21 cellular contexts compared by ENCODE assay signal in genomic region chr13:49256841-49257240, GRCh38. TPM values are rescaled to one million over a fixed set of nuclear protein-coding genes. Genes with fewer than 3 reads are reported as not detected.
DNase-seq lines count a peak whose midpoint lies in the region; ATAC-seq and TF ChIP-seq lines count a peak whose summit lies in the region.
"Had no signal": no experiment of that assay in that cellular context is flagged by ENCODE, and none has a peak within 500 bp of the region (broad histone marks: within the 10 kb centered on the region; RNA-seq: fewer than 3 reads in every experiment).

No MANE protein-coding gene starts in this region.

- peaks cover 13 to 38% (median 28%) of the 10 kb centered on the region in 10 experiments for H3K4me1 ChIP-seq in BLaER1 treated with 17β-estradiol and CSF1 and Interleukin-3, amounts not matched to agents 10 nM and 100 nM
- H3K4me1 ChIP-seq in OCI-LY7 (ENCODE audit: insufficient read depth, low read length, poor library complexity, severe bottlenecking) = peaks cover 3% of the 10 kb centered on the region

- TSS peak; percentile 29 for BruUV-seq in OCI-LY7 (replicated peaks; lab: Mats Ljungman, UMichigan)

- H3K9me3 Mint-ChIP-seq in effector memory CD8-positive, alpha-beta T cell = no peaks in the 10 kb centered on the region
- no peaks in the 10 kb centered on the region for H3K9me3 Mint-ChIP-seq in naive thymus-derived CD8-positive, alpha-beta T cell
- no peaks in the 10 kb centered on the region for H3K9me3 Mint-ChIP-seq in activated CD4-positive, alpha-beta T cell treated with anti-CD3 and anti-CD28 coated beads for 36 hours (ENCODE audit: low read depth)
- H3K9me3 Mint-ChIP-seq: activated T-cell treated with anti-CD3 and anti-CD28 coated beads, Interleukin-2, amount 50 U/mL, for 72 hours had no signal

- H3K4me1 Mint-ChIP-seq in effector memory CD8-positive, alpha-beta T cell (ENCODE audit: low read depth in 2 of 2) = peaks cover 8 to 31% of the 10 kb centered on the region in 2 donors
- peaks cover 5 to 46% (median 37%) of the 10 kb centered on the region in 4 donors for H3K4me1 Mint-ChIP-seq in naive thymus-derived CD8-positive, alpha-beta T cell
- peaks cover 42% of the 10 kb centered on the region for H3K4me1 Mint-ChIP-seq in activated CD4-positive, alpha-beta T cell treated with anti-CD3 and anti-CD28 coated beads for 36 hours

- intact Hi-C loops in OCI-LY7 (cut with micrococcal nuclease; ENCODE audit: unreplicated experiment) = no loop called here
- intact Hi-C loops in activated CD4-positive, alpha-beta T cell treated with anti-CD3 and anti-CD28 coated beads for 36 hours (cut with DNase I, micrococcal nuclease) = no loop called here

- no peaks in the 10 kb centered on the region for H4K20me1 ChIP-seq in BLaER1 treated with 17β-estradiol and CSF1 and Interleukin-3, amounts not matched to agents 10 nM and 100 nM
- no peaks in the 10 kb centered on the region for H4K20me1 ChIP-seq in OCI-LY7 (ENCODE audit: insufficient read depth, low read length)

- CTCF ChIA-PET in OCI-LY7 (lab: Charles Lee; ENCODE audit: unreplicated experiment) = no interaction called here
- CTCF ChIA-PET in activated CD4-positive, alpha-beta T cell treated with anti-CD3 and anti-CD28 coated beads for 36 hours (lab: Charles Lee) = interaction anchor here (1.9 kb wide), 1 partner anchor 9 kb away, joined by 6 read pairs; the partner anchor contains the start of gene CDADC1

- peak overlapping the region; percentile 94 to 98 for H3K27ac Mint-ChIP-seq in effector memory CD8-positive, alpha-beta T cell
- peak overlapping the region in 6 of 10 donors; percentile 14 to 94 (median 90) for H3K27ac Mint-ChIP-seq in naive thymus-derived CD8-positive, alpha-beta T cell
- no peak overlapping the region for H3K27ac Mint-ChIP-seq in activated CD4-positive, alpha-beta T cell treated with anti-CD3 and anti-CD28 coated beads for 36 hours

- no peaks in the 10 kb centered on the region for H3K9me3 ChIP-seq in BLaER1 treated with 17β-estradiol and CSF1 and Interleukin-3, amounts not matched to agents 10 nM and 100 nM (replicated peaks in 1 of 11)
- no peaks in the 10 kb centered on the region for H3K9me3 ChIP-seq in OCI-LY7 (ENCODE audit: low read length)
- H3K9me3 ChIP-seq: adrenal gland, gastrocnemius medialis had no signal

- H3K27me3 ChIP-seq in BLaER1 treated with 17β-estradiol and CSF1 and Interleukin-3, amounts not matched to agents 10 nM and 100 nM = no peaks in the 10 kb centered on the region
- H3K27me3 ChIP-seq: adrenal gland, gastrocnemius medialis had no signal

- H3K9ac ChIP-seq in BLaER1 treated with 17β-estradiol and CSF1 and Interleukin-3, amounts not matched to agents 10 nM and 100 nM = no peak overlapping the region

- no peak for ATAC-seq in effector memory CD8-positive, alpha-beta T cell (replicated peaks)
- ATAC-seq in naive thymus-derived CD8-positive, alpha-beta T cell = no peak
- no peak for ATAC-seq in HG02884 (IDR thresholded peaks at IDR 0.05; ENCODE audit: unreplicated experiment)
- ATAC-seq in HG02981 (IDR thresholded peaks at IDR 0.05; ENCODE audit: unreplicated experiment) = no peak
- ATAC-seq in activated CD4-positive, alpha-beta T cell treated with anti-CD3 and anti-CD28 coated beads for 36 hours = no peak
- ATAC-seq in left lobe of liver = no peak
- ATAC-seq: activated T-cell treated with anti-CD3 and anti-CD28 coated beads, Interleukin-2, amount 50 U/mL, for 72 hours; gastrocnemius medialis; left ventricle myocardium superior had no signal

- H3K4me3 Mint-ChIP-seq in effector memory CD8-positive, alpha-beta T cell = no peak overlapping the region
- peak overlapping the region in 7 of 10 donors; percentile 3 to 91 (median 86) for H3K4me3 Mint-ChIP-seq in naive thymus-derived CD8-positive, alpha-beta T cell
- H3K4me3 Mint-ChIP-seq in activated CD4-positive, alpha-beta T cell treated with anti-CD3 and anti-CD28 coated beads for 36 hours = no peak overlapping the region

- POLR2A ChIA-PET in OCI-LY7 (lab: Charles Lee) = interaction anchor here (0.9 to 1.5 kb wide), 2 partner anchors 8 to 9 kb away, joined by 3 to 5 read pairs; partner anchors contain the start of gene CDADC1
- POLR2A ChIA-PET in naive thymus-derived CD8-positive, alpha-beta T cell (lab: Charles Lee) = interaction anchor here (0.7 kb wide), 1 partner anchor 8 kb away, joined by 3 read pairs; no protein-coding TSS in a partner anchor
- POLR2A ChIA-PET in activated CD4-positive, alpha-beta T cell treated with anti-CD3 and anti-CD28 coated beads for 36 hours (lab: Charles Lee) = interaction anchor here (1.4 kb wide), 1 partner anchor 8 kb away, joined by 7 read pairs; the partner anchor contains the start of gene CDADC1

- no peaks in the 10 kb centered on the region for H3K79me2 ChIP-seq in OCI-LY7 (ENCODE audit: insufficient read depth, low read depth, low read length)

- no peak overlapping the region for H2AFZ ChIP-seq in OCI-LY7 (ENCODE audit: low read length)

- no peak for DNase-seq in OCI-LY7 (ENCODE audit: low spot score)
- DNase-seq in effector memory CD8-positive, alpha-beta T cell = no peak
- no peak for DNase-seq in naive thymus-derived CD8-positive, alpha-beta T cell
- DNase-seq in activated CD4-positive, alpha-beta T cell treated with anti-CD3 and anti-CD28 coated beads for 36 hours = no peak
- DNase-seq in left lobe of liver (ENCODE audit: low spot score) = no peak
- DNase-seq: activated CD4-positive, alpha-beta T cell treated with anti-CD3 and anti-CD28 coated beads, Interleukin-2, amount 50 U/mL, for 48 hours; activated T-cell treated with anti-CD3 and anti-CD28 coated beads, Interleukin-2, amount 50 U/mL, for 72 hours; adrenal gland; cerebellar nuclear complex; DMS53; gastrocnemius medialis; left ventricle myocardium superior; MM.1S; NCI-H187; NK-92 treated with Interleukin-12 subunit alpha and Interleukin-12 subunit beta, amount 100 ng/mL, for 24 hours; stimulated activated CD4-positive, alpha-beta T cell treated with anti-CD3 and anti-CD28 coated beads, Interleukin-2, amount 100 ng/mL, for 48 hours had no signal

- peaks cover 26% of the 10 kb centered on the region for H3K36me3 Mint-ChIP-seq in effector memory CD8-positive, alpha-beta T cell (ENCODE audit: insufficient read depth)
- peaks cover 14 to 54% (median 29%) of the 10 kb centered on the region in 3 donors for H3K36me3 Mint-ChIP-seq in naive thymus-derived CD8-positive, alpha-beta T cell
- peaks cover 40% of the 10 kb centered on the region for H3K36me3 Mint-ChIP-seq in activated CD4-positive, alpha-beta T cell treated with anti-CD3 and anti-CD28 coated beads for 36 hours (ENCODE audit: low read depth)

- no peaks in the 10 kb centered on the region for H3K27me3 Mint-ChIP-seq in effector memory CD8-positive, alpha-beta T cell
- no peaks in the 10 kb centered on the region for H3K27me3 Mint-ChIP-seq in naive thymus-derived CD8-positive, alpha-beta T cell
- H3K27me3 Mint-ChIP-seq in activated CD4-positive, alpha-beta T cell treated with anti-CD3 and anti-CD28 coated beads for 36 hours = no peaks in the 10 kb centered on the region

- H3K9me2 ChIP-seq in OCI-LY7 (ENCODE audit: insufficient read depth, low read length) = no peaks in the 10 kb centered on the region

- peaks cover 48 to 87% (median 61%) of the 10 kb centered on the region in 11 experiments for H3K36me3 ChIP-seq in BLaER1 treated with 17β-estradiol and CSF1 and Interleukin-3, amounts not matched to agents 10 nM and 100 nM
- peaks cover 83% of the 10 kb centered on the region for H3K36me3 ChIP-seq in OCI-LY7 (ENCODE audit: insufficient read depth, low read length)

- H3K4me2 ChIP-seq in BLaER1 treated with 17β-estradiol and CSF1 and Interleukin-3, amounts not matched to agents 10 nM and 100 nM = peak overlapping the region in 8 of 11 experiments; percentile 10 to 83 (median 71); a peak in 11 of 22 replicates
- no peak overlapping the region for H3K4me2 ChIP-seq in OCI-LY7 (ENCODE audit: low read length)

- H3K4me3 ChIP-seq in BLaER1 treated with 17β-estradiol and CSF1 and Interleukin-3, amounts not matched to agents 10 nM and 100 nM = no peak overlapping the region
- no peak overlapping the region for H3K4me3 ChIP-seq in OCI-LY7 (ENCODE audit: low read depth, low read length, poor library complexity, severe bottlenecking)
- H3K4me3 ChIP-seq: gastrocnemius medialis had no signal

- no peak for TF ChIP-seq CTCF in OCI-LY7 (conservative IDR thresholded peaks at IDR 0.05; ENCODE audit: low read length)

- no peak overlapping the region for H3K27ac ChIP-seq in BLaER1 treated with 17β-estradiol and CSF1 and Interleukin-3, amounts not matched to agents 10 nM and 100 nM
- H3K27ac ChIP-seq in OCI-LY7 (ENCODE audit: low read depth, low read length, poor library complexity, severe bottlenecking) = no peak overlapping the region

RNA-seq across cellular contexts. Expression of gene CDADC1, which starts 9.1 kb away (rescaled TPM):
- total RNA-seq in OCI-LY7 (2014; rRNA removed; shearing (Covaris generic)) = 9.1 and 18.8 TPM in 2 replicates
- total RNA-seq in OCI-LY7 (2022) (10.3 and 12.5 TPM in 2 replicates), left lobe of liver (8.3 TPM)
- 10 to 100 TPM; 13.0 to 13.3 TPM for total RNA-seq in naive thymus-derived CD8-positive, alpha-beta T cell
- polyA plus RNA-seq in naive thymus-derived CD8-positive, alpha-beta T cell = 1 to 10 TPM; 7.8 to 8.9 (median 8.8) TPM
- total RNA-seq in activated CD4-positive, alpha-beta T cell treated with anti-CD3 and anti-CD28 coated beads for 36 hours = 1 to 10 TPM; 8.5 to 9.7 TPM

RNA-seq across cellular contexts. Expression of gene MLNR, which starts 36.7 kb away (rescaled TPM):
- total RNA-seq in OCI-LY7 (2014; rRNA removed; shearing (Covaris generic)) = not detected in 2 replicates
- not detected in 2 replicates for total RNA-seq in OCI-LY7 (2022)
- not detected for total RNA-seq in naive thymus-derived CD8-positive, alpha-beta T cell
- not detected for polyA plus RNA-seq in naive thymus-derived CD8-positive, alpha-beta T cell
- total RNA-seq in activated CD4-positive, alpha-beta T cell treated with anti-CD3 and anti-CD28 coated beads for 36 hours = not detected
- not detected for total RNA-seq in left lobe of liver
- total RNA-seq: adrenal gland, gastrocnemius medialis, left ventricle myocardium superior, skeletal muscle tissue, temporal lobe had no signal
- polyA plus RNA-seq: adrenal gland had no signal

Comparison
In these comparisons a context has a peak if more than half of its experiments do, and no peak if none do; other contexts are left out.
1. H3K4me3 Mint-ChIP-seq: peak in naive thymus-derived CD8-positive, alpha-beta T cell (7 of 10); none in effector memory CD8-positive, alpha-beta T cell (0 of 2) and activated CD4-positive, alpha-beta T cell treated with anti-CD3 and anti-CD28 coated beads for 36 hours (single experiment).